ENCODE assay signal across 9 cellular contexts in genomic region chr6:99589290-99589672, GRCh38. TPM values are rescaled to one million over a fixed set of nuclear protein-coding genes. Genes with fewer than 3 reads are reported as not detected.
A peak's percentile ranks its signal among the peaks of the same experiment; 100 is the strongest.
DNase-seq lines count a peak whose midpoint lies in the region; ATAC-seq and TF ChIP-seq lines count a peak whose summit lies in the region.
"Had no signal": no experiment of that assay in that cellular context is flagged by ENCODE, and none has a peak within 500 bp of the region (broad histone marks: within the 10 kb centered on the region; RNA-seq: fewer than 3 reads in every experiment).

No MANE protein-coding gene starts in this region.

- H3K27ac Mint-ChIP-seq in MCF 10A (ENCODE audit: low read depth, unreplicated experiment), result no peak overlapping the region

- CTCF ChIA-PET in MCF 10A (lab: Yijun Ruan, JAX), result interaction anchor here (0.7 to 2.8 kb wide), 8 partner anchors 8 to 234 kb away, joined by 3 to 32 read pairs (median 4); no protein-coding TSS in a partner anchor

- WGBS in lung, 2 donors, result 5 to 6% methylated on average over 21 of the region's 21 CpGs
- 4 to 5% methylated on average over 19 to 21 of the region's 21 CpGs for WGBS in aorta, 2 donors

- no peaks in the 10 kb centered on the region for H3K36me3 Mint-ChIP-seq in MCF 10A (ENCODE audit: insufficient read depth, unreplicated experiment)

- ATAC-seq in GM21447 (IDR thresholded peaks at IDR 0.05; ENCODE audit: unreplicated experiment), result peak; percentile 14
- peak; percentile 11 for ATAC-seq in lung (ENCODE audit: insufficient read depth, low FRiP score)
- ATAC-seq in aorta (ENCODE audit: low FRiP score), result peak; percentile 47

- DNase-seq in EL (peak; percentile 26), MCF 10A (ENCODE audit: unreplicated experiment) (no peak), lung (ENCODE audit: low spot score) (no peak), aorta (peak in 1 of 2 donors; percentile 73), SW 1271 (lab: John Stamatoyannopoulos, UW) (no peak), NCI-H510A (lab: John Stamatoyannopoulos, UW) (no peak)
- no peak for DNase-seq in Jurkat, Clone E6-1 (ENCODE audit: low read depth, low spot score)

- H3K4me3 Mint-ChIP-seq in MCF 10A (ENCODE audit: unreplicated experiment), result peak overlapping the region; percentile 73

- H3K36me3 ChIP-seq in lung (ENCODE audit: control insufficient read depth in 2 of 2, insufficient read depth in 2 of 2, low read length in 2 of 2) (no peaks in the 10 kb centered on the region), aorta (ENCODE audit: control insufficient read depth in 1 of 2, insufficient read depth in 2 of 2, low read length in 1 of 2) (no peaks in the 10 kb centered on the region)

- no peaks in the 10 kb centered on the region for H3K9me3 Mint-ChIP-seq in MCF 10A (ENCODE audit: unreplicated experiment)

- BruUV-seq in MCF 10A (replicated peaks; lab: Mats Ljungman, UMichigan), result no TSS peak

- H3K4me1 ChIP-seq in lung (ENCODE audit: control insufficient read depth in 2 of 2, insufficient read depth in 2 of 2, low read length in 2 of 2), result peaks cover 0 to 10% of the 10 kb centered on the region in 2 donors
- no peaks in the 10 kb centered on the region for H3K4me1 ChIP-seq in aorta (ENCODE audit: control insufficient read depth in 1 of 2, insufficient read depth in 2 of 2, low read length in 2 of 2)

- intact Hi-C loops in MCF 10A (cut with micrococcal nuclease), result loop anchor here (2.0 kb wide), 1 partner anchor 234 kb away; no protein-coding TSS in a partner anchor
- intact Hi-C loops in aorta (cut with DNase I), result no loop called here

- peak overlapping the region; percentile 59 for H3K4me3 ChIP-seq in Jurkat, Clone E6-1 (ENCODE audit: low read length)
- H3K4me3 ChIP-seq in lung (no peak overlapping the region), aorta (ENCODE audit: low read length in 2 of 2) (peak overlapping the region in 1 of 2 donors; percentile 40)

- no peak overlapping the region for H3K27ac ChIP-seq in lung (ENCODE audit: low read depth in 1 of 2, low read length in 1 of 2)
- H3K27ac ChIP-seq in aorta (ENCODE audit: low read depth in 1 of 2, low read length in 2 of 2), result no peak overlapping the region

- TF ChIP-seq CTCF in MCF 10A (IDR thresholded peaks at IDR 0.05; ENCODE audit: unreplicated experiment) (no peak), lung (IDR thresholded peaks at IDR 0.05; ENCODE audit: control extremely low read depth, extremely low read depth) (no peak)

- H3K27me3 ChIP-seq in lung (ENCODE audit: control insufficient read depth, insufficient read depth) (no peaks in the 10 kb centered on the region), aorta (ENCODE audit: control insufficient read depth in 1 of 2, insufficient read depth in 2 of 2, low read length in 1 of 2) (no peaks in the 10 kb centered on the region)

- peaks cover 73% of the 10 kb centered on the region for H3K27me3 Mint-ChIP-seq in MCF 10A (ENCODE audit: insufficient read depth, unreplicated experiment)

- peaks cover 5% of the 10 kb centered on the region for H3K4me1 Mint-ChIP-seq in MCF 10A (ENCODE audit: insufficient read depth, unreplicated experiment)

- POLR2A ChIA-PET in MCF 10A (lab: Yijun Ruan, JAX), result interaction anchor here (2.7 kb wide), 1 partner anchor 21 kb away, joined by 16 read pairs; the partner anchor contains the start of gene CCNC

- peaks cover 0 to 5% of the 10 kb centered on the region in 2 donors for H3K9me3 ChIP-seq in lung (ENCODE audit: control insufficient read depth in 2 of 2, insufficient read depth in 1 of 2, low read length in 1 of 2)
- peaks cover under 1% of the 10 kb centered on the region for H3K9me3 ChIP-seq in aorta (ENCODE audit: control insufficient read depth, low read length)

RNA-seq across cellular contexts. Expression of gene PRDM13, which starts 17.4 kb away (rescaled TPM):
- polyA plus RNA-seq in Jurkat, Clone E6-1 (2012; ENCODE audit: insufficient read depth, insufficient read length), result 3.1 TPM
- not detected in 2 replicates for total RNA-seq in MCF 10A (2022)
- not detected for total RNA-seq in lung
- polyA plus RNA-seq in lung, result not detected
- total RNA-seq in aorta, result not detected
- polyA plus RNA-seq in aorta, result not detected
- total RNA-seq: T-helper 2 cell treated with Interferon-gamma antibody and Interleukin-4, amounts not matched to agents 100 ng/mL and 5 ng/mL, for 36 hours had no signal

RNA-seq across cellular contexts. Expression of gene CCNC, which starts 20.8 kb away (rescaled TPM):
- polyA plus RNA-seq in Jurkat, Clone E6-1 (2012; ENCODE audit: insufficient read depth, insufficient read length), result 63.7 TPM
- total RNA-seq in MCF 10A (2022), result 54.0 and 76.5 TPM in 2 replicates
- 10 to 100 TPM; 46.4 to 68.0 TPM for total RNA-seq in lung
- polyA plus RNA-seq in lung, result 10 to 100 TPM; 26.7 to 30.0 TPM
- 10 to 100 TPM; 37.2 to 40.4 TPM for total RNA-seq in aorta
- 10 to 100 TPM; 24.4 to 38.2 TPM for polyA plus RNA-seq in aorta
